ENCODE assay signal across 9 cellular contexts in the genomic region with DNA sequence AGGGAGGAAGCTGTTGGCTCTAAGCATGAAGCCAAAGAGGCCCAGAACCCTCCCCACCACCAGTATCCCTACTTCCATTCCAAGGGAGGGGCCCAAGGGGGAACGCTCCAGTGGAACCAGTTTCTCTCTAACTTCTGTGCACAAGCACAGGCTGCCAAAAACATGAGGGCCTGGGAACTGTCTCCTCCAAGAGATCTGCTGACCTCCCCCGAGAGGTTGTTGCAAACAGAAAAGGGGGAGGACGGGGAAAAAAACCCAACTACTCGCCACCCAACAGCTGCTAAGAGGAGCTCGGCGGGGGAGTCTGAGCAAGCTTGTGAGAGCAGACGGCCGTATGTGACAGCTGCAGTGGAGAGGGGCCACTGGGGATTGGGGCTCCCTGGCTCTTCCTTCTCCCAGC. TPM values are rescaled to one million over a fixed set of nuclear protein-coding genes. Genes with fewer than 3 reads are reported as not detected.
DNase-seq lines count a peak whose midpoint lies in the region; ATAC-seq and TF ChIP-seq lines count a peak whose summit lies in the region.
"Had no signal": no experiment of that assay in that cellular context is flagged by ENCODE, and none has a peak within 500 bp of the region (broad histone marks: within the 10 kb centered on the region; RNA-seq: fewer than 3 reads in every experiment).

No MANE protein-coding gene starts in this region.

- peak; percentile 90 for DNase-seq in NB4 (ENCODE audit: low read depth)
- DNase-seq in central memory CD8-positive, alpha-beta T cell (ENCODE audit: low spot score in 2 of 2), result no peak
- DNase-seq in suprapubic skin (ENCODE audit: low spot score in 2 of 2), result no peak
- DNase-seq in EL, result no peak
- DNase-seq in KG1 (lab: John Stamatoyannopoulos, UW), result no peak
- DNase-seq: MG63 had no signal

- H3K36me3 ChIP-seq in mesodermal cell (ENCODE audit: control insufficient read depth, insufficient read depth, low read length) (peaks cover 42% of the 10 kb centered on the region), suprapubic skin (peaks cover 28% of the 10 kb centered on the region)
- H3K36me3 ChIP-seq: MG63 had no signal

- H3K9me3 ChIP-seq in mesodermal cell (ENCODE audit: control insufficient read depth, low read length), result no peaks in the 10 kb centered on the region
- no peaks in the 10 kb centered on the region for H3K9me3 ChIP-seq in suprapubic skin
- H3K9me3 ChIP-seq: MG63 had no signal

- TF ChIP-seq CTCF in NB4 (IDR thresholded peaks at IDR 0.05; ENCODE audit: low read depth, low read length) (no peak), suprapubic skin (IDR thresholded peaks at IDR 0.05) (no peak)

- no peak for ATAC-seq in central memory CD8-positive, alpha-beta T cell (replicated peaks; ENCODE audit: extremely low read depth, poor library complexity, severe bottlenecking)
- no peak for ATAC-seq in GM18511 (IDR thresholded peaks at IDR 0.05; ENCODE audit: unreplicated experiment)

- TF ChIP-seq EP300 in suprapubic skin (IDR thresholded peaks at IDR 0.05), result no peak

- H3K4me1 ChIP-seq in mesodermal cell (ENCODE audit: control insufficient read depth, insufficient read depth, low read length, poor library complexity, severe bottlenecking) (no peaks in the 10 kb centered on the region), suprapubic skin (peaks cover 22% of the 10 kb centered on the region)

- H3K36me3 Mint-ChIP-seq in central memory CD8-positive, alpha-beta T cell (ENCODE audit: insufficient read depth), result peaks cover 58% of the 10 kb centered on the region

- H3K4me3 Mint-ChIP-seq in central memory CD8-positive, alpha-beta T cell, result no peak overlapping the region
- H3K4me3 Mint-ChIP-seq: dendritic cell treated with granulocyte-macrophage colony-stimulating factor and Interleukin-4, amounts not matched to agents 40 ng/mL and 50 ng/mL, for 4 days had no signal

- TF ChIP-seq POLR2A in NB4 (IDR thresholded peaks at IDR 0.05; ENCODE audit: extremely low read depth, insufficient read length), result no peak
- no peak for TF ChIP-seq POLR2A in suprapubic skin (IDR thresholded peaks at IDR 0.05)

- H3K27me3 Mint-ChIP-seq in central memory CD8-positive, alpha-beta T cell, result no peaks in the 10 kb centered on the region
- H3K27me3 Mint-ChIP-seq: dendritic cell treated with granulocyte-macrophage colony-stimulating factor and Interleukin-4, amounts not matched to agents 40 ng/mL and 50 ng/mL, for 4 days had no signal

- no peaks in the 10 kb centered on the region for H3K9me3 Mint-ChIP-seq in central memory CD8-positive, alpha-beta T cell
- H3K9me3 Mint-ChIP-seq: dendritic cell treated with granulocyte-macrophage colony-stimulating factor and Interleukin-4, amounts not matched to agents 40 ng/mL and 50 ng/mL, for 4 days had no signal

- peaks cover 51% of the 10 kb centered on the region for H3K4me1 Mint-ChIP-seq in central memory CD8-positive, alpha-beta T cell

- H3K27ac Mint-ChIP-seq in central memory CD8-positive, alpha-beta T cell (ENCODE audit: low read depth), result peak overlapping the region; percentile 80
- H3K27ac Mint-ChIP-seq: dendritic cell treated with granulocyte-macrophage colony-stimulating factor and Interleukin-4, amounts not matched to agents 40 ng/mL and 50 ng/mL, for 4 days had no signal

- peak overlapping the region; percentile 41 for H3K27ac ChIP-seq in mesodermal cell (ENCODE audit: low read depth, low read length, severe bottlenecking)
- H3K27ac ChIP-seq in suprapubic skin, result peak overlapping the region; percentile 16

- H3K4me3 ChIP-seq in NB4 (ENCODE audit: low read depth, low read length) (peak overlapping the region; percentile 21), mesodermal cell (ENCODE audit: extremely low read depth, insufficient read depth, low read length, poor library complexity, severe bottlenecking) (no peak overlapping the region), suprapubic skin (no peak overlapping the region)
- H3K4me3 ChIP-seq: MG63 had no signal

- 100% methylated on average over 2 to 7 of the region's 8 CpGs for WGBS in mesodermal cell (ENCODE audit: insufficient coverage in 2 of 2), 2 experiments
- 46% methylated on average over 6 of the region's 8 CpGs for WGBS in suprapubic skin

- no peaks in the 10 kb centered on the region for H3K27me3 ChIP-seq in suprapubic skin
- H3K27me3 ChIP-seq: MG63 had no signal

RNA-seq across cellular contexts. Expression of gene SLC35B1, which starts 15.7 kb away (rescaled TPM):
- 71.5 TPM for polyA plus RNA-seq in mesodermal cell (2013, experiment 1 of 2)
- 63.3 TPM for polyA plus RNA-seq in mesodermal cell (2013, experiment 2 of 2)
- total RNA-seq in suprapubic skin, result 10 to 100 TPM; 28.8 to 42.9 (median 37.6) TPM

RNA-seq across cellular contexts. Expression of gene FAM117A, which starts 40.5 kb away (rescaled TPM):
- 15.3 TPM for polyA plus RNA-seq in mesodermal cell (2013, experiment 1 of 2)
- polyA plus RNA-seq in mesodermal cell (2013, experiment 2 of 2), result 11.0 TPM
- total RNA-seq in suprapubic skin, result 10 to 100 TPM; 24.2 to 47.3 (median 28.7) TPM

RNA-seq across cellular contexts. Expression of gene SPOP, which starts 45.5 kb away (rescaled TPM):
- 25.6 TPM for polyA plus RNA-seq in mesodermal cell (2013, experiment 1 of 2)
- polyA plus RNA-seq in mesodermal cell (2013, experiment 2 of 2), result 24.1 TPM
- total RNA-seq in suprapubic skin, result 10 to 100 TPM; 26.1 to 59.3 (median 41.7) TPM
